In genomic region chr11:126398296-126398695, GRCh38 we compare ENCODE assay signal across 25 cellular contexts.
"Had no signal": no experiment of that assay in that cellular context is flagged by ENCODE, and none has a peak within 500 bp of the region (broad histone marks: within the 10 kb centered on the region; RNA-seq: fewer than 3 reads in every experiment).

No MANE protein-coding gene starts in this region.

- H3K36me3 ChIP-seq: lower lobe of right lung, neural progenitor cell, right atrium auricular region, right lobe of liver, transverse colon, uterus had no signal

- H2AFZ ChIP-seq: neural progenitor cell, parathyroid adenoma had no signal

- H3K4me2 ChIP-seq: neural progenitor cell, smooth muscle cell had no signal

- ATAC-seq: left cardiac atrium; left lobe of liver; lower lobe of right lung; natural killer cell; right lobe of liver; stimulated activated naive B cell treated with anti-CD40 and anti-IgM and Interleukin-4, amounts not matched to agents 10 μg/mL and 1 μg/mL and 100 μg/mL, for 72 hours had no signal

- H3K9ac ChIP-seq: neural progenitor cell, parathyroid adenoma had no signal

- DNase-seq: hippocampal formation; kidney glomerular epithelial cell; left cardiac atrium; lower lobe of right lung; mammary epithelial cell; mesenchymal stem cell; naive B cell; natural killer cell; nephron progenitor cell; occipital lobe; right lobe of liver; stimulated activated CD4-positive, alpha-beta T cell treated with anti-CD3 and anti-CD28 coated beads, Interleukin-1b, Interleukin-23, amount 100 ng/mL, for 48 hours; stimulated activated CD4-positive, alpha-beta T cell treated with anti-CD3 and anti-CD28 coated beads, Interleukin-2, amount 100 ng/mL, for 48 hours; stimulated activated CD4-positive, alpha-beta T cell treated with anti-CD3 and anti-CD28 coated beads, Interleukin-4, amount 100 ng/mL, for 4 hours; stimulated activated CD8-positive, alpha-beta memory T cell treated with anti-CD3 and anti-CD28 coated beads, Interleukin-4, amount 100 ng/mL, for 48 hours; stimulated activated naive B cell treated with anti-CD40 and anti-IgM and Interleukin-4, amounts not matched to agents 10 μg/mL and 1 μg/mL and 100 μg/mL, for 72 hours; transverse colon; uterus had no signal

- H3K9me3 ChIP-seq: lower lobe of right lung, neutrophil, right atrium auricular region, right lobe of liver, transverse colon, uterus had no signal

- H3K4me3 ChIP-seq: lower lobe of right lung, neural progenitor cell, right atrium auricular region, right lobe of liver, smooth muscle cell, transverse colon, uterus had no signal

- H3K27me3 ChIP-seq: neural progenitor cell, neutrophil, right atrium auricular region, right lobe of liver, transverse colon, uterus had no signal

- H3K4me1 ChIP-seq: lower lobe of right lung, parathyroid adenoma, right lobe of liver had no signal

- H3K27ac ChIP-seq: lower lobe of right lung, neural progenitor cell, neutrophil, parathyroid adenoma, right lobe of liver, transverse colon, uterus had no signal

- H3K79me2 ChIP-seq: parathyroid adenoma had no signal

- FAIRE-seq: keratinocyte had no signal
